In the genomic region with DNA sequence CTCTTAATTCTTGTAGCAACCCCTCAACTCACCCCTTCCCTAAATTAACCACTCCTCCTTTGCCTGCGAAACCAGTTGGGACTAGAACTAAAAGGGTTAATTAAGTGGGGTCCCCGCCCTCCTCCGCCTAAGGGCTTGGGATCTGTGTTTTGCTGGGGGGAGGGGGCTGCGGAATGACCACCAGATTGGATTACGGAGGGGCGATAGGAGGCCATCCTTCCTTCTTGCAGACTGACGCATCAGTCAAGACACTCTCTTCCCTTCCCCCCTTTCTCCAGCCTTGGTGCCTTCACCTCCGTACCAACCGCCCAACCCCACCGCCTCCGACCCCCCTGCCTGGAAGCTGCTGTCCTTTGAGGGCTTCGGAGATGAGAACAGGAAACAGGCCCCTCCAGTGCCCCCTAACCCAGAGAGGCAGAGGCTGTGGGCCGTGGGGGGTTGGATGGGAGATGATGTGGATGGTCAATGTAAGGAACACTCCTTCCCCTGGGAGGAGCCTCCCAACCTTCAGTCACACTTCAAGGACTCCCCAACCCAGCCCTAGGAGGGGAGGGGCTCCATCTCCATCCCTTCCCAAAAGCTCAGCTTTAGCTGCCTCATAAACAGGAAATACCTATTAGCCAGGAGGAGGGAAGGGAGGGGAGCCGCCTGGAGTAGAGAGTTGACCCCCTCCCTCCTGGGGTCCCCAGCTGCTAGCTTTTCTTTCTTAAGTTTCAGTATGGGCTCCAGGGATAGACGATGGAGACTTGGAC, we compare ENCODE assay signal across 1 cellular context.
TF ChIP-seq lines count a peak whose summit lies in the region.

No MANE protein-coding gene starts in this region.

TF ChIP-seq in HCT116, 20 proteins besides CTCF, POLR2A, EP300 and RAD21:
- TF ChIP-seq JUND (IDR thresholded peaks at IDR 0.05) (no peak), YY1 (IDR thresholded peaks at IDR 0.05; ENCODE audit: extremely low read depth, insufficient replicate concordance, low read depth, low read length) (no peak), EZH2 (IDR thresholded peaks at IDR 0.05) (no peak), CEBPB (IDR thresholded peaks at IDR 0.05; ENCODE audit: low read depth) (no peak), EGR1 (IDR thresholded peaks at IDR 0.05; ENCODE audit: low read depth) (no peak), ZFX (IDR thresholded peaks at IDR 0.05) (no peak), SRF (IDR thresholded peaks at IDR 0.05; ENCODE audit: low read depth) (no peak), SIN3A (IDR thresholded peaks at IDR 0.05; ENCODE audit: low read depth) (no peak), FOSL1 (IDR thresholded peaks at IDR 0.05; ENCODE audit: low read depth) (no peak), SP1 (IDR thresholded peaks at IDR 0.05; ENCODE audit: low read depth) (no peak), ZNF274 (IDR thresholded peaks at IDR 0.05; ENCODE audit: low read depth, low read length) (no peak)
- TF ChIP-seq, protein P1, sequence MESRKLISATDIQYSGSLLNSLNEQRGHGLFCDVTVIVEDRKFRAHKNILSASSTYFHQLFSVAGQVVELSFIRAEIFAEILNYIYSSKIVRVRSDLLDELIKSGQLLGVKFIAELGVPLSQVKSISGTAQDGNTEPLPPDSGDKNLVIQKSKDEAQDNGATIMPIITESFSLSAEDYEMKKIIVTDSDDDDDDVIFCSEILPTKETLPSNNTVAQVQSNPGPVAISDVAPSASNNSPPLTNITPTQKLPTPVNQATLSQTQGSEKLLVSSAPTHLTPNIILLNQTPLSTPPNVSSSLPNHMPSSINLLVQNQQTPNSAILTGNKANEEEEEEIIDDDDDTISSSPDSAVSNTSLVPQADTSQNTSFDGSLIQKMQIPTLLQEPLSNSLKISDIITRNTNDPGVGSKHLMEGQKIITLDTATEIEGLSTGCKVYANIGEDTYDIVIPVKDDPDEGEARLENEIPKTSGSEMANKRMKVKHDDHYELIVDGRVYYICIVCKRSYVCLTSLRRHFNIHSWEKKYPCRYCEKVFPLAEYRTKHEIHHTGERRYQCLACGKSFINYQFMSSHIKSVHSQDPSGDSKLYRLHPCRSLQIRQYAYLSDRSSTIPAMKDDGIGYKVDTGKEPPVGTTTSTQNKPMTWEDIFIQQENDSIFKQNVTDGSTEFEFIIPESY (IDR thresholded peaks at IDR 0.05; ENCODE audit: extremely low read depth, insufficient replicate concordance, low read length): no peak
- TF ChIP-seq, protein P2, sequence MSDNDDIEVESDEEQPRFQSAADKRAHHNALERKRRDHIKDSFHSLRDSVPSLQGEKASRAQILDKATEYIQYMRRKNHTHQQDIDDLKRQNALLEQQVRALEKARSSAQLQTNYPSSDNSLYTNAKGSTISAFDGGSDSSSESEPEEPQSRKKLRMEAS (IDR thresholded peaks at IDR 0.05): no peak
- TF ChIP-seq, protein P3, sequence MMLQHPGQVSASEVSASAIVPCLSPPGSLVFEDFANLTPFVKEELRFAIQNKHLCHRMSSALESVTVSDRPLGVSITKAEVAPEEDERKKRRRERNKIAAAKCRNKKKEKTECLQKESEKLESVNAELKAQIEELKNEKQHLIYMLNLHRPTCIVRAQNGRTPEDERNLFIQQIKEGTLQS (IDR thresholded peaks at IDR 0.05): no peak
